Comparison of ENCODE assay signal across 8 cellular contexts in the genomic region with DNA sequence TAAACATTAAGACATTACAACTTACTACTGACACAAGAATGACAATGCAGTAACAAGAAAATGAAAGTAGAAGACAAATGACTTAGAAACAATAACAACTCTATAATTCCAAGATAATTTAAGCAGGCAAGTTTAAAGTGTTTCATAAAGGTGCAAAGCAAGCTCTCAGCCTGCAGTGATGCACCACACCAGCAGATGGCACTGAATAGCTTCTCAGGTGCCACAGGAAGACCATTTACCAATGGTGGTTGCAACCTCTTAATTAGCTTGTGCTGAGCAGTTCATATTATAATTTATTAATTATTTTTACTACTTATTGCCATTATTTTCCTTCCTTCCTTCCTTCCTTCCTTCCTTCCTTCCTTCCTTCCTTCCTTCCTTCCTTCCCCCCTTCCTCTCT.
DNase-seq lines count a peak whose midpoint lies in the region; ATAC-seq, FAIRE-seq and TF ChIP-seq lines count a peak whose summit lies in the region.

No MANE protein-coding gene starts in this region.

- TF ChIP-seq CTCF in cardiac muscle cell (IDR thresholded peaks at IDR 0.05; ENCODE audit: low read depth, low read length) (peak; percentile 79), uterus (IDR thresholded peaks at IDR 0.05) (peak in 3 of 4 experiments; percentile 11 to 48 (median 25))

- H3K27ac ChIP-seq in cardiac muscle cell (no peak overlapping the region), uterus (no peak overlapping the region)

- H3K4me1 ChIP-seq in cardiac muscle cell (ENCODE audit: low read depth) (no peaks in the 10 kb centered on the region), uterus (no peaks in the 10 kb centered on the region)

- no peak for FAIRE-seq in RCC 7860 (lab: Jason Lieb, UNC)

- TF ChIP-seq POLR2A in uterus (IDR thresholded peaks at IDR 0.05) = no peak

- intact Hi-C loops in left cardiac atrium (cut with DNase I) (no loop called here), uterus (cut with DNase I; ENCODE audit: low total_unique reads) (no loop called here)

- H3K27me3 ChIP-seq in cardiac muscle cell (no peaks in the 10 kb centered on the region), uterus (no peaks in the 10 kb centered on the region)

- H3K4me3 ChIP-seq in cardiac muscle cell (no peak overlapping the region), uterus (no peak overlapping the region)

- H3K36me3 ChIP-seq in cardiac muscle cell (no peaks in the 10 kb centered on the region), uterus (no peaks in the 10 kb centered on the region)

- peak; percentile 59 to 60 for DNase-seq in cardiac muscle cell (ENCODE audit: low read depth in 1 of 2, low spot score in 1 of 2)
- DNase-seq in left cardiac atrium = no peak
- peak; percentile 8 for DNase-seq in RCC 7860 (ENCODE audit: low spot score)
- DNase-seq in cerebellar cortex (ENCODE audit: low spot score) = peak; percentile 71
- DNase-seq in medulla oblongata (ENCODE audit: extremely low spot score) = peak; percentile 35
- no peak for DNase-seq in uterus
- no peak for DNase-seq in GM19238 (ENCODE audit: insufficient read length, low spot score)

- H3K9me3 ChIP-seq in cardiac muscle cell (ENCODE audit: low read depth) (no peaks in the 10 kb centered on the region), uterus (no peaks in the 10 kb centered on the region)

- no peak for TF ChIP-seq EP300 in Ishikawa (IDR thresholded peaks at IDR 0.05; ENCODE audit: borderline replicate concordance)

- no peak for ATAC-seq in left cardiac atrium

- TF ChIP-seq RAD21 in Ishikawa (IDR thresholded peaks at IDR 0.05; ENCODE audit: low read depth) = peak; percentile 54

TF ChIP-seq in Ishikawa, 13 proteins besides CTCF, POLR2A, EP300 and RAD21:
- no peak for TF ChIP-seq EGR1 (IDR thresholded peaks at IDR 0.05)
- no peak for TF ChIP-seq TAF1 (IDR thresholded peaks at IDR 0.05; ENCODE audit: low read depth)
- TF ChIP-seq ZBTB7A (IDR thresholded peaks at IDR 0.05; ENCODE audit: low read depth) = no peak
- TF ChIP-seq, protein P1, sequence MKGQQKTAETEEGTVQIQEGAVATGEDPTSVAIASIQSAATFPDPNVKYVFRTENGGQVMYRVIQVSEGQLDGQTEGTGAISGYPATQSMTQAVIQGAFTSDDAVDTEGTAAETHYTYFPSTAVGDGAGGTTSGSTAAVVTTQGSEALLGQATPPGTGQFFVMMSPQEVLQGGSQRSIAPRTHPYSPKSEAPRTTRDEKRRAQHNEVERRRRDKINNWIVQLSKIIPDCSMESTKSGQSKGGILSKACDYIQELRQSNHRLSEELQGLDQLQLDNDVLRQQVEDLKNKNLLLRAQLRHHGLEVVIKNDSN (IDR thresholded peaks at IDR 0.05) = no peak
- TF ChIP-seq FOXM1 (IDR thresholded peaks at IDR 0.05; ENCODE audit: borderline replicate concordance, low read depth) = no peak
- TF ChIP-seq CEBPB (IDR thresholded peaks at IDR 0.05) = no peak
- TF ChIP-seq TEAD4 (IDR thresholded peaks at IDR 0.05) = no peak
- TF ChIP-seq, protein P2, sequence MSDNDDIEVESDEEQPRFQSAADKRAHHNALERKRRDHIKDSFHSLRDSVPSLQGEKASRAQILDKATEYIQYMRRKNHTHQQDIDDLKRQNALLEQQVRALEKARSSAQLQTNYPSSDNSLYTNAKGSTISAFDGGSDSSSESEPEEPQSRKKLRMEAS (IDR thresholded peaks at IDR 0.05) = no peak
- TF ChIP-seq, protein P3, sequence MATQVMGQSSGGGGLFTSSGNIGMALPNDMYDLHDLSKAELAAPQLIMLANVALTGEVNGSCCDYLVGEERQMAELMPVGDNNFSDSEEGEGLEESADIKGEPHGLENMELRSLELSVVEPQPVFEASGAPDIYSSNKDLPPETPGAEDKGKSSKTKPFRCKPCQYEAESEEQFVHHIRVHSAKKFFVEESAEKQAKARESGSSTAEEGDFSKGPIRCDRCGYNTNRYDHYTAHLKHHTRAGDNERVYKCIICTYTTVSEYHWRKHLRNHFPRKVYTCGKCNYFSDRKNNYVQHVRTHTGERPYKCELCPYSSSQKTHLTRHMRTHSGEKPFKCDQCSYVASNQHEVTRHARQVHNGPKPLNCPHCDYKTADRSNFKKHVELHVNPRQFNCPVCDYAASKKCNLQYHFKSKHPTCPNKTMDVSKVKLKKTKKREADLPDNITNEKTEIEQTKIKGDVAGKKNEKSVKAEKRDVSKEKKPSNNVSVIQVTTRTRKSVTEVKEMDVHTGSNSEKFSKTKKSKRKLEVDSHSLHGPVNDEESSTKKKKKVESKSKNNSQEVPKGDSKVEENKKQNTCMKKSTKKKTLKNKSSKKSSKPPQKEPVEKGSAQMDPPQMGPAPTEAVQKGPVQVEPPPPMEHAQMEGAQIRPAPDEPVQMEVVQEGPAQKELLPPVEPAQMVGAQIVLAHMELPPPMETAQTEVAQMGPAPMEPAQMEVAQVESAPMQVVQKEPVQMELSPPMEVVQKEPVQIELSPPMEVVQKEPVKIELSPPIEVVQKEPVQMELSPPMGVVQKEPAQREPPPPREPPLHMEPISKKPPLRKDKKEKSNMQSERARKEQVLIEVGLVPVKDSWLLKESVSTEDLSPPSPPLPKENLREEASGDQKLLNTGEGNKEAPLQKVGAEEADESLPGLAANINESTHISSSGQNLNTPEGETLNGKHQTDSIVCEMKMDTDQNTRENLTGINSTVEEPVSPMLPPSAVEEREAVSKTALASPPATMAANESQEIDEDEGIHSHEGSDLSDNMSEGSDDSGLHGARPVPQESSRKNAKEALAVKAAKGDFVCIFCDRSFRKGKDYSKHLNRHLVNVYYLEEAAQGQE (IDR thresholded peaks at IDR 0.05; ENCODE audit: low read depth) = no peak
- no peak for TF ChIP-seq CREB1 (IDR thresholded peaks at IDR 0.05; ENCODE audit: low read depth)
- TF ChIP-seq TCF12 (IDR thresholded peaks at IDR 0.05; ENCODE audit: low read depth) = no peak
- no peak for TF ChIP-seq YY1 (IDR thresholded peaks at IDR 0.05; ENCODE audit: low read depth)
- TF ChIP-seq NFIC (IDR thresholded peaks at IDR 0.05) = no peak
TF ChIP-seq in Ishikawa: peak in this region for 0.

Comparison
In these comparisons a context has a peak if more than half of its experiments do, and no peak if none do; other contexts are left out.
1. DNase-seq: peak in cardiac muscle cell (2 of 2), RCC 7860 (single experiment), cerebellar cortex (single experiment) and medulla oblongata (single experiment); none in left cardiac atrium (single experiment), uterus (0 of 2) and GM19238 (single experiment).